Comparison of ENCODE assay signal across 25 cellular contexts in the genomic region with DNA sequence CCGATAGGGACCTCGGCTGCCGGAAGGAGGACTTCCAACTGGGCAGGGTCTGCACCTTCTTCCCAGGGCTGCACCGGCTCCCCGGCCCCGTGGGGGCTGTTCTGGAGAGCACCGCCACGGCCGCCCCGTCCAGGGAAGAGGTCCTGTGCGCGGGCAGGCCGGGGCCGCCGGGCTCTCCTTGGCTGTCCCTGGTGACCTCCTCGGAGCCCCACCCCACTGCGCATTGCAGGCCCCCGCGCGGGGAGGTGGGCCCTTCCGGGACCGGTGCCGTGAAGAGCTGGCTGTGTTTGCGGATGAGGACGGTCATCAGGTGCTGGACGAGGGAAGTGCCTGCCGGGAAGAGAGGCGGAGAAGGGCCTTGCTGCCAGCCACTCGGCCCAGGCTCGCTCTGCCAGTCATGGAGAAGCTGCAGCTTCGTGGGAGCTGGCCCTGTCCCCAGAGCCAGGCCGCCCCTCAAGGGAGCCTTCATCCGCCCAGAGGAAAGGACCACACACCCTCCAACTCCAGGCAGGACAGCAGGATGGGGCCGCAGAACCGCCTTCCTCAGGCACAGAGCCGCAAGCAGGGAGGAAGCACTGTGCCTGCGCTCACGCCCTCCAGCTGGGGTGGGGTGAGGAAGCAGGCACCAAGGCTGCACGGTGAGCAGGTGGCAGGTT.
DNase-seq lines count a peak whose midpoint lies in the region; ATAC-seq, FAIRE-seq and TF ChIP-seq lines count a peak whose summit lies in the region.
"Had no signal": no experiment of that assay in that cellular context is flagged by ENCODE, and none has a peak within 500 bp of the region (broad histone marks: within the 10 kb centered on the region; RNA-seq: fewer than 3 reads in every experiment).

No MANE protein-coding gene starts in this region.

- no peak overlapping the region for H2BK20ac ChIP-seq in H1 (ENCODE audit: low read length)

- no peak for ATAC-seq in natural killer cell
- no peak for ATAC-seq in HG02840 (IDR thresholded peaks at IDR 0.05; ENCODE audit: low FRiP score, unreplicated experiment)
- ATAC-seq in GM21717 (IDR thresholded peaks at IDR 0.05; ENCODE audit: unreplicated experiment) = no peak
- ATAC-seq: activated CD8-positive, alpha-beta memory T cell treated with anti-CD3 and anti-CD28 coated beads, Interleukin-2, amount 10 ng/mL, durations not matched to agents 7 days and 5 days; activated T-helper 17 cell treated with anti-CD3 and anti-CD28 coated beads, Interleukin-2, amount 50 U/mL, for 72 hours; naive thymus-derived CD8-positive, alpha-beta T cell; pancreas had no signal

- H3K4ac ChIP-seq in H1 (replicated peaks; ENCODE audit: insufficient read length, low read depth, low read length) = no peak overlapping the region

- POLR2A ChIA-PET in GM10248 (lab: Yijun Ruan, JAX) (no interaction called here), H1 (lab: Charles Lee; ENCODE audit: partially characterized antibody) (no interaction called here)

- no peak overlapping the region for H3K27ac ChIP-seq in H1 (ENCODE audit: low read depth, low read length)
- H3K27ac ChIP-seq: ascending aorta, KMS-11, pancreas, tibial nerve had no signal

- CTCF ChIA-PET in GM10248 (lab: Yijun Ruan, JAX) (no interaction called here), H1 (lab: Charles Lee; ENCODE audit: partially characterized antibody) (interaction anchor here (0.7 to 10.9 kb wide), 4 partner anchors 8 to 87 kb away, joined by 3 to 141 read pairs (median 10); no protein-coding TSS in a partner anchor)

- DNase-seq in BE2C = peak; percentile 7
- DNase-seq in GM10248 (ENCODE audit: extremely low spot score) = peak; percentile 14
- peak in 1 of 2 experiments; percentile 42 for DNase-seq in H1 (ENCODE audit: low read depth in 1 of 2, low spot score in 2 of 2)
- DNase-seq in natural killer cell = peak; percentile 10
- no peak for DNase-seq in NCI-H69 (lab: John Stamatoyannopoulos, UW)
- DNase-seq in NCI-H1436 treated with DMSO at 0.1 percent for 48 hours (lab: John Stamatoyannopoulos, UW) = no peak
- DNase-seq: activated CD4-positive, alpha-beta T cell treated with anti-CD3 and anti-CD28 coated beads, Interleukin-2, amount 10 ng/mL, durations not matched to agents 7 days and 5 days; activated CD8-positive, alpha-beta memory T cell treated with anti-CD3 and anti-CD28 coated beads, Interleukin-2, amount 10 ng/mL, durations not matched to agents 7 days and 5 days; DMS 273 treated with DMSO at 0.1 percent for 48 hours; HCEC 1CT; naive thymus-derived CD8-positive, alpha-beta T cell; NCI-H1417 treated with DMSO at 0.1 percent for 48 hours; NCI-H510A treated with DMSO at 0.1 percent for 48 hours; stimulated activated CD4-positive, alpha-beta T cell treated with anti-CD3 and anti-CD28 coated beads, Interleukin-4, amount 100 ng/mL, for 4 hours; stimulated activated naive CD4-positive, alpha-beta T cell treated with Interleukin-2 at 50 U/mL for 16 hours had no signal

- H3K79me1 ChIP-seq in H1 (ENCODE audit: low read depth, low read length) = no peaks in the 10 kb centered on the region

- H2AK5ac ChIP-seq in H1 (ENCODE audit: low read depth, low read length) = no peak overlapping the region

- H3K4me3 ChIP-seq in BE2C (ENCODE audit: low read depth, low read length) (no peak overlapping the region), H1 (ENCODE audit: extremely low read depth in 1 of 4, insufficient read depth in 2 of 4, low read depth in 3 of 4, low read length in 4 of 4) (no peak overlapping the region)
- H3K4me3 ChIP-seq: ascending aorta, pancreas, tibial nerve had no signal

- no peak for FAIRE-seq in H1 (lab: Jason Lieb, UNC)
- FAIRE-seq: HTR-8/SVneo, pancreas, RCC 7860 had no signal

- H4K5ac ChIP-seq in H1 (ENCODE audit: insufficient read length, low read depth, low read length) = no peak overlapping the region

- no peak overlapping the region for H2BK5ac ChIP-seq in H1 (ENCODE audit: low read depth, low read length)

- H3K4me3 Mint-ChIP-seq in natural killer cell = no peak overlapping the region
- H3K4me3 Mint-ChIP-seq: activated CD4-positive, alpha-beta T cell treated with anti-CD3 and anti-CD28 coated beads, Interleukin-2, amount 10 ng/mL, durations not matched to agents 7 days and 5 days; activated CD8-positive, alpha-beta memory T cell treated with anti-CD3 and anti-CD28 coated beads, Interleukin-2, amount 10 ng/mL, durations not matched to agents 7 days and 5 days; activated naive CD8-positive, alpha-beta T cell; activated T-helper 17 cell treated with anti-CD3 and anti-CD28 coated beads, Interleukin-2, amount 50 U/mL, for 72 hours; naive thymus-derived CD8-positive, alpha-beta T cell had no signal

- H3K27me3 Mint-ChIP-seq in natural killer cell (ENCODE audit: low read depth in 2 of 2) = peaks cover 0 to 12% of the 10 kb centered on the region in 2 donors
- H3K27me3 Mint-ChIP-seq: activated CD4-positive, alpha-beta T cell treated with anti-CD3 and anti-CD28 coated beads, Interleukin-2, amount 10 ng/mL, durations not matched to agents 7 days and 5 days; activated CD8-positive, alpha-beta memory T cell treated with anti-CD3 and anti-CD28 coated beads, Interleukin-2, amount 10 ng/mL, durations not matched to agents 7 days and 5 days; activated naive CD8-positive, alpha-beta T cell had no signal

- H3K36me3 ChIP-seq in BE2C = no peaks in the 10 kb centered on the region
- no peaks in the 10 kb centered on the region; a peak in 1 of 8 replicates for H3K36me3 ChIP-seq in H1 (ENCODE audit: control insufficient read depth in 2 of 4, insufficient read depth in 4 of 4, low read length in 3 of 4)
- H3K36me3 ChIP-seq: ascending aorta, pancreas had no signal

- H3K27ac Mint-ChIP-seq in natural killer cell = no peak overlapping the region
- H3K27ac Mint-ChIP-seq: activated CD4-positive, alpha-beta T cell treated with anti-CD3 and anti-CD28 coated beads, Interleukin-2, amount 10 ng/mL, durations not matched to agents 7 days and 5 days; activated CD8-positive, alpha-beta memory T cell treated with anti-CD3 and anti-CD28 coated beads, Interleukin-2, amount 10 ng/mL, durations not matched to agents 7 days and 5 days; activated naive CD8-positive, alpha-beta T cell; activated T-helper 17 cell treated with anti-CD3 and anti-CD28 coated beads, Interleukin-2, amount 50 U/mL, for 72 hours; naive thymus-derived CD8-positive, alpha-beta T cell had no signal

- TF ChIP-seq POLR2A in H1 (IDR thresholded peaks at IDR 0.05; ENCODE audit: control extremely low read depth in 1 of 2, low read depth in 2 of 2, low read length in 2 of 2) = no peak

- H3K27me3 ChIP-seq in BE2C = no peaks in the 10 kb centered on the region
- H3K27me3 ChIP-seq in H1 (replicated peaks in 1 of 4; ENCODE audit: control insufficient read depth in 3 of 4, extremely low read depth in 1 of 4, insufficient read depth in 3 of 4, low read length in 3 of 4) = no peaks in the 10 kb centered on the region
- H3K27me3 ChIP-seq: ascending aorta, pancreas, tibial nerve had no signal

- no peaks in the 10 kb centered on the region for H3K36me3 Mint-ChIP-seq in natural killer cell
- H3K36me3 Mint-ChIP-seq: activated CD8-positive, alpha-beta memory T cell treated with anti-CD3 and anti-CD28 coated beads, Interleukin-2, amount 10 ng/mL, durations not matched to agents 7 days and 5 days; activated naive CD8-positive, alpha-beta T cell; naive thymus-derived CD8-positive, alpha-beta T cell had no signal

- no peaks in the 10 kb centered on the region for H3K4me1 ChIP-seq in BE2C
- H3K4me1 ChIP-seq in H1 (replicated peaks in 1 of 4; ENCODE audit: control insufficient read depth in 3 of 4, insufficient read depth in 4 of 4, low read length in 3 of 4) = no peaks in the 10 kb centered on the region; a peak in 1 of 7 replicates
- H3K4me1 ChIP-seq: pancreas, tibial nerve had no signal

- TF ChIP-seq CTCF in BE2C (IDR thresholded peaks at IDR 0.05; ENCODE audit: low read depth, low read length) = no peak
- TF ChIP-seq CTCF in GM10248 (IDR thresholded peaks at IDR 0.05; ENCODE audit: control extremely low read depth, extremely low read depth, low read depth, missing control alignments) = no peak
- no peak for TF ChIP-seq CTCF in H1 (IDR thresholded peaks at IDR 0.05; ENCODE audit: control extremely low read depth in 1 of 3, insufficient read depth in 1 of 3, low read depth in 1 of 3, low read length in 3 of 3)
- no peak for TF ChIP-seq CTCF in natural killer cell (IDR thresholded peaks at IDR 0.05)

- no peaks in the 10 kb centered on the region for H3K79me2 ChIP-seq in H1 (ENCODE audit: control insufficient read depth in 1 of 2, insufficient read depth in 2 of 2, low read length in 2 of 2)

- peaks cover 0 to 10% of the 10 kb centered on the region in 2 donors for H3K4me1 Mint-ChIP-seq in natural killer cell
- H3K4me1 Mint-ChIP-seq: activated CD4-positive, alpha-beta T cell treated with anti-CD3 and anti-CD28 coated beads, Interleukin-2, amount 10 ng/mL, durations not matched to agents 7 days and 5 days; activated T-helper 17 cell treated with anti-CD3 and anti-CD28 coated beads, Interleukin-2, amount 50 U/mL, for 72 hours had no signal

- H2BK120ac ChIP-seq in H1 (replicated peaks; ENCODE audit: low read depth, low read length) = no peak overlapping the region

- no peak overlapping the region for H3K23ac ChIP-seq in H1 (ENCODE audit: insufficient read length)

- H4K20me1 ChIP-seq in H1 (replicated peaks in 1 of 2; ENCODE audit: control insufficient read depth in 1 of 2, insufficient read depth in 2 of 2, low read length in 2 of 2) = peaks cover 3 to 4% of the 10 kb centered on the region in 2 experiments

- H3K18ac ChIP-seq in H1 (ENCODE audit: extremely low read depth, low read length) = no peak overlapping the region

- no peak overlapping the region for H3K56ac ChIP-seq in H1 (replicated peaks; ENCODE audit: insufficient read length, low read depth, low read length)

- no peak overlapping the region for H3K14ac ChIP-seq in H1 (ENCODE audit: insufficient read length)

- no peak overlapping the region for H2AFZ ChIP-seq in H1 (ENCODE audit: low read length)

- TF ChIP-seq EP300 in H1 (IDR thresholded peaks at IDR 0.05; ENCODE audit: borderline replicate concordance in 1 of 2, low read depth in 2 of 2, low read length in 2 of 2) = no peak

- peaks cover 2% of the 10 kb centered on the region; the same call in 1 of the 2 replicates for H3K23me2 ChIP-seq in H1 (ENCODE audit: low read depth, low read length)

- no peak overlapping the region for H3K9ac ChIP-seq in H1 (replicated peaks in 1 of 4; ENCODE audit: extremely low read depth in 1 of 4, low read depth in 3 of 4, low read length in 3 of 4)
- H3K9ac ChIP-seq: KMS-11 had no signal

- no peak overlapping the region for H4K91ac ChIP-seq in H1 (replicated peaks; ENCODE audit: insufficient read length, low read length)

- intact Hi-C loops in natural killer cell (cut with micrococcal nuclease) = no loop called here

- H3K9me3 Mint-ChIP-seq in natural killer cell = no peaks in the 10 kb centered on the region
- H3K9me3 Mint-ChIP-seq: activated CD4-positive, alpha-beta T cell treated with anti-CD3 and anti-CD28 coated beads, Interleukin-2, amount 10 ng/mL, durations not matched to agents 7 days and 5 days; activated T-helper 17 cell treated with anti-CD3 and anti-CD28 coated beads, Interleukin-2, amount 50 U/mL, for 72 hours; naive thymus-derived CD8-positive, alpha-beta T cell had no signal

- H4K8ac ChIP-seq in H1 (ENCODE audit: extremely low read depth, insufficient read depth, low read length) = peak overlapping the region; percentile 79

- no peak overlapping the region for H2BK15ac ChIP-seq in H1 (ENCODE audit: low read length)

- H3K9me3 ChIP-seq in BE2C (no peaks in the 10 kb centered on the region), H1 (ENCODE audit: insufficient read depth in 2 of 2, low read depth in 1 of 2, low read length in 1 of 2) (no peaks in the 10 kb centered on the region)
- H3K9me3 ChIP-seq: ascending aorta, pancreas, tibial nerve had no signal

- no peak for TF ChIP-seq RAD21 in H1 (IDR thresholded peaks at IDR 0.05 in 1 of 2, conservative IDR thresholded peaks at IDR 0.05 in 1 of 2; ENCODE audit: low read depth in 2 of 2, low read length in 2 of 2)

- 98% methylated on average over 32 of the region's 39 CpGs; no CpG with 5 or more reads in 1 of the 2 experiments for WGBS in H1 (ENCODE audit: extremely low coverage in 1 of 2, insufficient coverage in 1 of 2, insufficient read length in 1 of 2, insufficient replicate concordance in 2 of 2, low coverage in 1 of 2, low lambda C conversion rate in 2 of 2, missing lambda C conversion rate in 1 of 2), 2 experiments

- H3K4me2 ChIP-seq in H1 (ENCODE audit: insufficient read depth in 1 of 2, low read depth in 2 of 2, low read length in 2 of 2) = no peak overlapping the region
- H3K4me2 ChIP-seq: KMS-11 had no signal

- no peak overlapping the region for H2BK12ac ChIP-seq in H1 (ENCODE audit: low read depth, low read length)

Comparison
In these comparisons a context has a peak if more than half of its experiments do, and no peak if none do; other contexts are left out.
1. DNase-seq: peak in BE2C (single experiment), GM10248 (single experiment) and natural killer cell (single experiment); none in NCI-H69 (single experiment) and NCI-H1436 treated with DMSO at 0.1 percent for 48 hours (single experiment).